In genomic region chr9:133276001-133276884, GRCh38 we compare ENCODE assay signal across 11 cellular contexts. TPM values are rescaled to one million over a fixed set of nuclear protein-coding genes. Genes with fewer than 3 reads are reported as not detected.
DNase-seq lines count a peak whose midpoint lies in the region; ATAC-seq and TF ChIP-seq lines count a peak whose summit lies in the region.
"Had no signal": no experiment of that assay in that cellular context is flagged by ENCODE, and none has a peak within 500 bp of the region (broad histone marks: within the 10 kb centered on the region; RNA-seq: fewer than 3 reads in every experiment).

No MANE protein-coding gene starts in this region.

- peak overlapping the region; percentile 41 to 79 (median 68) for H3K4me3 ChIP-seq in thyroid gland (replicated peaks in 1 of 3)

- peaks cover 5% of the 10 kb centered on the region for H3K9me3 Mint-ChIP-seq in activated CD4-positive, alpha-beta T cell treated with anti-CD3 and anti-CD28 coated beads for 36 hours (ENCODE audit: low read depth)
- H3K9me3 Mint-ChIP-seq in endothelial cell (ENCODE audit: unreplicated experiment) (no peaks in the 10 kb centered on the region), naive B cell (peaks cover 3 to 24% (median 13%) of the 10 kb centered on the region in 7 donors)
- H3K9me3 Mint-ChIP-seq in activated CD4-positive, alpha-beta memory T cell treated with anti-CD3 and anti-CD28 coated beads, Interleukin-2, amount 10 ng/mL, durations not matched to agents 7 days and 5 days = no peaks in the 10 kb centered on the region

- peak overlapping the region; percentile 81 to 96 (median 94) for H3K27ac ChIP-seq in thyroid gland
- H3K27ac ChIP-seq: 22Rv1 had no signal

- TF ChIP-seq POLR2A in thyroid gland (IDR thresholded peaks at IDR 0.05) = no peak

- CTCF ChIA-PET in activated CD4-positive, alpha-beta T cell treated with anti-CD3 and anti-CD28 coated beads for 36 hours (lab: Charles Lee) = interaction anchor here (0.7 kb wide), 3 partner anchors 14 to 914 kb away, joined by 3 to 5 read pairs (median 3); no protein-coding TSS in a partner anchor
- CTCF ChIA-PET in activated CD4-positive, alpha-beta memory T cell treated with anti-CD3 and anti-CD28 coated beads, Interleukin-2, amount 10 ng/mL, durations not matched to agents 7 days and 5 days (lab: Charles Lee) = no interaction called here

- no peak for DNase-seq in activated CD4-positive, alpha-beta T cell treated with anti-CD3 and anti-CD28 coated beads for 36 hours
- no peak for DNase-seq in activated CD4-positive, alpha-beta T cell treated with anti-CD3 and anti-CD28 coated beads, Interleukin-2, amount 50 U/mL, for 4 hours
- DNase-seq in endothelial cell (ENCODE audit: low spot score) (no peak), naive B cell (no peak), thyroid gland (peak in 1 of 2 donors; percentile 9), SHP77 (lab: John Stamatoyannopoulos, UW) (no peak), DMS79 (lab: John Stamatoyannopoulos, UW) (no peak)
- DNase-seq in activated CD4-positive, alpha-beta memory T cell treated with anti-CD3 and anti-CD28 coated beads, Interleukin-2, amount 10 ng/mL, durations not matched to agents 7 days and 5 days = no peak
- DNase-seq: DMS 273 treated with DMSO at 0.1 percent for 48 hours, NCI-H510A had no signal

- WGBS in thyroid gland, 2 donors = 51 to 55% methylated on average over 33 of the region's 33 CpGs

- H3K36me3 Mint-ChIP-seq in activated CD4-positive, alpha-beta T cell treated with anti-CD3 and anti-CD28 coated beads for 36 hours (ENCODE audit: low read depth) = no peaks in the 10 kb centered on the region
- H3K36me3 Mint-ChIP-seq in endothelial cell (ENCODE audit: low read depth, unreplicated experiment) (peaks cover 6% of the 10 kb centered on the region), naive B cell (peaks cover 6 to 8% of the 10 kb centered on the region in 2 donors)
- no peaks in the 10 kb centered on the region for H3K36me3 Mint-ChIP-seq in activated CD4-positive, alpha-beta memory T cell treated with anti-CD3 and anti-CD28 coated beads, Interleukin-2, amount 10 ng/mL, durations not matched to agents 7 days and 5 days (ENCODE audit: low read depth)

- H3K4me1 Mint-ChIP-seq in activated CD4-positive, alpha-beta T cell treated with anti-CD3 and anti-CD28 coated beads for 36 hours = peaks cover 2% of the 10 kb centered on the region
- H3K4me1 Mint-ChIP-seq in endothelial cell (ENCODE audit: unreplicated experiment) = peaks cover 4% of the 10 kb centered on the region
- peaks cover 0 to 5% (median 0%) of the 10 kb centered on the region in 3 donors for H3K4me1 Mint-ChIP-seq in naive B cell
- peaks cover 5% of the 10 kb centered on the region for H3K4me1 Mint-ChIP-seq in activated CD4-positive, alpha-beta memory T cell treated with anti-CD3 and anti-CD28 coated beads, Interleukin-2, amount 10 ng/mL, durations not matched to agents 7 days and 5 days

- no peaks in the 10 kb centered on the region for H3K9me3 ChIP-seq in thyroid gland

- H3K4me1 ChIP-seq in thyroid gland = peaks cover 11 to 16% of the 10 kb centered on the region in 2 donors

- H3K4me3 Mint-ChIP-seq in activated CD4-positive, alpha-beta T cell treated with anti-CD3 and anti-CD28 coated beads for 36 hours = peak overlapping the region; percentile 28
- H3K4me3 Mint-ChIP-seq in endothelial cell (ENCODE audit: unreplicated experiment) (peak overlapping the region; percentile 85), naive B cell (peak overlapping the region in 6 of 8 donors; percentile 25 to 69 (median 46))
- no peak overlapping the region for H3K4me3 Mint-ChIP-seq in activated CD4-positive, alpha-beta memory T cell treated with anti-CD3 and anti-CD28 coated beads, Interleukin-2, amount 10 ng/mL, durations not matched to agents 7 days and 5 days

- intact Hi-C loops in activated CD4-positive, alpha-beta T cell treated with anti-CD3 and anti-CD28 coated beads for 36 hours (cut with DNase I, micrococcal nuclease) = no loop called here
- intact Hi-C loops in thyroid gland (cut with DNase I) = loop anchor here (5.0 kb wide), 2 partner anchors 39 to 89 kb away; no protein-coding TSS in a partner anchor

- ATAC-seq in activated CD4-positive, alpha-beta T cell treated with anti-CD3 and anti-CD28 coated beads for 36 hours = no peak
- ATAC-seq in naive B cell (ENCODE audit: low read depth in 2 of 2) = no peak

- POLR2A ChIA-PET in activated CD4-positive, alpha-beta T cell treated with anti-CD3 and anti-CD28 coated beads for 36 hours (lab: Charles Lee) = no interaction called here
- POLR2A ChIA-PET in activated CD4-positive, alpha-beta memory T cell treated with anti-CD3 and anti-CD28 coated beads, Interleukin-2, amount 10 ng/mL, durations not matched to agents 7 days and 5 days (lab: Charles Lee) = no interaction called here

- no peak for TF ChIP-seq CTCF in endothelial cell (IDR thresholded peaks at IDR 0.05; ENCODE audit: unreplicated experiment)
- TF ChIP-seq CTCF in thyroid gland (IDR thresholded peaks at IDR 0.05) = no peak

- H3K27ac Mint-ChIP-seq in activated CD4-positive, alpha-beta T cell treated with anti-CD3 and anti-CD28 coated beads for 36 hours = no peak overlapping the region
- H3K27ac Mint-ChIP-seq in endothelial cell (ENCODE audit: unreplicated experiment) = no peak overlapping the region
- H3K27ac Mint-ChIP-seq in naive B cell = peak overlapping the region in 1 of 6 donors; percentile 26
- H3K27ac Mint-ChIP-seq in activated CD4-positive, alpha-beta memory T cell treated with anti-CD3 and anti-CD28 coated beads, Interleukin-2, amount 10 ng/mL, durations not matched to agents 7 days and 5 days = no peak overlapping the region

- no peaks in the 10 kb centered on the region for H3K27me3 ChIP-seq in thyroid gland

- no peaks in the 10 kb centered on the region for H3K36me3 ChIP-seq in thyroid gland

- peaks cover 40% of the 10 kb centered on the region for H3K27me3 Mint-ChIP-seq in activated CD4-positive, alpha-beta T cell treated with anti-CD3 and anti-CD28 coated beads for 36 hours
- peaks cover 5% of the 10 kb centered on the region for H3K27me3 Mint-ChIP-seq in endothelial cell (ENCODE audit: unreplicated experiment)
- peaks cover 53 to 70% (median 54%) of the 10 kb centered on the region in 3 donors for H3K27me3 Mint-ChIP-seq in naive B cell
- H3K27me3 Mint-ChIP-seq in activated CD4-positive, alpha-beta memory T cell treated with anti-CD3 and anti-CD28 coated beads, Interleukin-2, amount 10 ng/mL, durations not matched to agents 7 days and 5 days = peaks cover 45% of the 10 kb centered on the region

RNA-seq across cellular contexts. Expression of gene ABO, which starts 1.2 kb away (rescaled TPM):
- under 1 TPM in 1 of 2 experiments, not detected in 1; 0.09 TPM for total RNA-seq in activated CD4-positive, alpha-beta T cell treated with anti-CD3 and anti-CD28 coated beads for 36 hours
- total RNA-seq in endothelial cell (ENCODE audit: unreplicated experiment) (1.4 TPM), thyroid gland (10 to 100 TPM; 15.7 to 32.6 (median 24.9) TPM)
- under 1 TPM in 2 of 6 donors, not detected in 4; 0.93 to 0.94 TPM for polyA plus RNA-seq in naive B cell (ENCODE audit: low read depth in 6 of 6)
- under 1 TPM; 0.20 to 0.53 TPM for total RNA-seq in activated CD4-positive, alpha-beta memory T cell treated with anti-CD3 and anti-CD28 coated beads, Interleukin-2, amount 10 ng/mL, durations not matched to agents 7 days and 5 days

RNA-seq across cellular contexts. Expression of gene SURF6, which starts 59.7 kb away (rescaled TPM):
- 10 to 100 TPM; 22.4 to 24.3 TPM for total RNA-seq in activated CD4-positive, alpha-beta T cell treated with anti-CD3 and anti-CD28 coated beads for 36 hours
- 21.7 TPM for total RNA-seq in endothelial cell (ENCODE audit: unreplicated experiment)
- polyA plus RNA-seq in naive B cell (ENCODE audit: low read depth in 6 of 6) = 10 to 100 TPM in 1 of 6 donors, 1 to 10 TPM in 4, under 1 TPM in 1; 0.09 to 13.0 (median 6.8) TPM
- total RNA-seq in thyroid gland = 10 to 100 TPM; 18.4 to 34.9 (median 22.0) TPM
- 10 to 100 TPM in 1 of 2 experiments, 1 to 10 TPM in 1; 9.3 to 10.9 TPM for total RNA-seq in activated CD4-positive, alpha-beta memory T cell treated with anti-CD3 and anti-CD28 coated beads, Interleukin-2, amount 10 ng/mL, durations not matched to agents 7 days and 5 days
